ENCODE assay signal across 11 cellular contexts in the genomic region with DNA sequence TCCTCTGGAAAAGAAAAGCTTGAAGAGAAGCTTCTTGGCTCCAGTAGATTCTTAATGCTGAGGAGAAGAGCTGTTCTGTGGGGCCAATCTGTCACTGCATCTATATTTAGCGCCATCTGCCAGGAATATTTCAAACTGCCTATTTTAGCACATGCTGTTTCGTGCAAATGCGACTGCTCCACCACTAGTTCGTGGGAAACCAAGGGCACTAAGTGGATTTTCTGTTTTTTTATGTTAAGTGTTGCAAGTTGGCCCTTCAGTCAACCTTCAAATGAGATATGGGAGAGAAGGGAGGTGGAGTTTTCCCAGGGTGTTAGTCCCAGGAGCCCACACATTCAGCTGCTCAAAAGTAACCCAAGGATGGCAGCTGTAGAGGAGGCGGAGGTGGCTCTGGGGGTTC.
DNase-seq lines count a peak whose midpoint lies in the region; ATAC-seq and TF ChIP-seq lines count a peak whose summit lies in the region.
"Had no signal": no experiment of that assay in that cellular context is flagged by ENCODE, and none has a peak within 500 bp of the region (broad histone marks: within the 10 kb centered on the region; RNA-seq: fewer than 3 reads in every experiment).

No MANE protein-coding gene starts in this region.

- H3K9me2 ChIP-seq in PC-3 (replicated peaks; ENCODE audit: low read length), result no peaks in the 10 kb centered on the region

- H3K27me3 ChIP-seq in right atrium auricular region, result no peaks in the 10 kb centered on the region
- H3K27me3 ChIP-seq in PC-3 (ENCODE audit: low read length), result peaks cover 4% of the 10 kb centered on the region; the same call in 1 of the 2 replicates
- H3K27me3 ChIP-seq in cardiac muscle cell, result no peaks in the 10 kb centered on the region

- no peaks in the 10 kb centered on the region for H3F3A ChIP-seq in PC-3 (ENCODE audit: low read length, unreplicated experiment)

- POLR2A ChIA-PET in PC-3 (lab: Charles Lee; ENCODE audit: unreplicated experiment) (no interaction called here), MCF 10A (lab: Yijun Ruan, JAX) (no interaction called here)

- no peak for DNase-seq in Right ventricle myocardium inferior (ENCODE audit: missing footprints)
- DNase-seq in right atrium auricular region (ENCODE audit: low spot score), result no peak
- no peak for DNase-seq in PC-3
- DNase-seq in cardiac muscle cell (ENCODE audit: low read depth in 1 of 2, low spot score in 1 of 2), result peak; percentile 43 to 81
- DNase-seq in mesothelial cell of epicardium (ENCODE audit: low spot score in 2 of 2, unreplicated experiment in 2 of 2), result no peak
- DNase-seq in MCF 10A (ENCODE audit: unreplicated experiment), result no peak
- DNase-seq: ACHN had no signal

- H3K4me3 Mint-ChIP-seq in mesothelial cell of epicardium (no peak overlapping the region), MCF 10A (ENCODE audit: unreplicated experiment) (no peak overlapping the region)

- H3K79me2 ChIP-seq in PC-3 (ENCODE audit: low read length), result no peaks in the 10 kb centered on the region

- H3K4me3 ChIP-seq in right atrium auricular region, result no peak overlapping the region
- no peak overlapping the region for H3K4me3 ChIP-seq in PC-3 (ENCODE audit: low read length)
- no peak overlapping the region for H3K4me3 ChIP-seq in cardiac muscle cell
- H3K4me3 ChIP-seq: skin epidermis had no signal

- no peaks in the 10 kb centered on the region for H4K20me1 ChIP-seq in PC-3 (ENCODE audit: low read length)

- BruUV-seq in PC-3 (replicated peaks; lab: Mats Ljungman, UMichigan), result no TSS peak
- BruUV-seq in MCF 10A (replicated peaks; lab: Mats Ljungman, UMichigan), result no TSS peak

- no peak overlapping the region for H2AFZ ChIP-seq in PC-3 (ENCODE audit: low read length)

- H3K36me3 ChIP-seq in right atrium auricular region (no peaks in the 10 kb centered on the region), PC-3 (ENCODE audit: low read depth, low read length) (no peaks in the 10 kb centered on the region), cardiac muscle cell (no peaks in the 10 kb centered on the region)

- no peak for TF ChIP-seq CTCF in right atrium auricular region (IDR thresholded peaks at IDR 0.05)
- 0 out of 2 replicates have a peak, but pooled peaks have one; percentile 20 for TF ChIP-seq CTCF in PC-3 (conservative IDR thresholded peaks at IDR 0.05; ENCODE audit: low read depth, low read length)
- no peak for TF ChIP-seq CTCF in cardiac muscle cell (IDR thresholded peaks at IDR 0.05; ENCODE audit: low read depth, low read length)
- no peak for TF ChIP-seq CTCF in mesothelial cell of epicardium (IDR thresholded peaks at IDR 0.05; ENCODE audit: unreplicated experiment)
- no peak for TF ChIP-seq CTCF in MCF 10A (IDR thresholded peaks at IDR 0.05; ENCODE audit: unreplicated experiment)

- CTCF ChIA-PET in PC-3 (lab: Charles Lee) (no interaction called here), MCF 10A (lab: Yijun Ruan, JAX) (interaction anchor here (0.9 to 1.3 kb wide), 3 partner anchors 28 to 81 kb away, joined by 3 to 4 read pairs (median 4); no protein-coding TSS in a partner anchor)

- no peaks in the 10 kb centered on the region for H3K9me3 ChIP-seq in right atrium auricular region
- H3K9me3 ChIP-seq in PC-3 (ENCODE audit: low read length), result no peaks in the 10 kb centered on the region
- no peaks in the 10 kb centered on the region for H3K9me3 ChIP-seq in cardiac muscle cell (ENCODE audit: low read depth)

- H3K4me2 ChIP-seq in PC-3 (ENCODE audit: low read length), result no peak overlapping the region

- H3K4me1 Mint-ChIP-seq in mesothelial cell of epicardium (no peaks in the 10 kb centered on the region), MCF 10A (ENCODE audit: insufficient read depth, unreplicated experiment) (no peaks in the 10 kb centered on the region)

- H3K9ac ChIP-seq in PC-3 (ENCODE audit: low read length), result no peak overlapping the region

- no peaks in the 10 kb centered on the region for H3K36me3 Mint-ChIP-seq in mesothelial cell of epicardium
- no peaks in the 10 kb centered on the region for H3K36me3 Mint-ChIP-seq in MCF 10A (ENCODE audit: insufficient read depth, unreplicated experiment)

- no peak overlapping the region for H3K27ac Mint-ChIP-seq in mesothelial cell of epicardium
- no peak overlapping the region for H3K27ac Mint-ChIP-seq in MCF 10A (ENCODE audit: low read depth, unreplicated experiment)

- H3K9me3 Mint-ChIP-seq in mesothelial cell of epicardium (peaks cover 6% of the 10 kb centered on the region), MCF 10A (ENCODE audit: unreplicated experiment) (no peaks in the 10 kb centered on the region)

- peak; percentile 52 for ATAC-seq in Right ventricle myocardium inferior
- no peak for ATAC-seq in PC-3
- no peak for ATAC-seq in HG03342 (IDR thresholded peaks at IDR 0.05; ENCODE audit: unreplicated experiment)
- no peak for ATAC-seq in GM21381 (IDR thresholded peaks at IDR 0.05; ENCODE audit: unreplicated experiment)
- ATAC-seq: left lobe of liver had no signal

- intact Hi-C loops in Right ventricle myocardium inferior (cut with DNase I) (no loop called here), PC-3 (cut with micrococcal nuclease) (no loop called here), MCF 10A (cut with micrococcal nuclease) (no loop called here)

- H3K27me3 Mint-ChIP-seq in mesothelial cell of epicardium (ENCODE audit: low read depth), result no peaks in the 10 kb centered on the region
- H3K27me3 Mint-ChIP-seq in MCF 10A (ENCODE audit: insufficient read depth, unreplicated experiment), result peaks cover 26% of the 10 kb centered on the region

- H3K27ac ChIP-seq in right atrium auricular region (peak overlapping the region in 1 of 2 donors; percentile 3), PC-3 (ENCODE audit: low read length) (no peak overlapping the region), cardiac muscle cell (peak overlapping the region; percentile 88)

- H3K4me1 ChIP-seq in right atrium auricular region (peaks cover 0 to 14% of the 10 kb centered on the region in 2 donors), PC-3 (ENCODE audit: insufficient read depth, low read length) (no peaks in the 10 kb centered on the region), cardiac muscle cell (ENCODE audit: low read depth) (peaks cover 9% of the 10 kb centered on the region)

Comparison
In these comparisons a context has a peak if more than half of its experiments do, and no peak if none do; other contexts are left out.
1. DNase-seq: peak in cardiac muscle cell (2 of 2); none in Right ventricle myocardium inferior (single experiment), right atrium auricular region (single experiment), PC-3 (single experiment), mesothelial cell of epicardium (0 of 2) and MCF 10A (single experiment).